8 cellular contexts compared by ENCODE assay signal in genomic region chr11:72238040-72238450, GRCh38. TPM values are rescaled to one million over a fixed set of nuclear protein-coding genes. Genes with fewer than 3 reads are reported as not detected.
DNase-seq lines count a peak whose midpoint lies in the region; ATAC-seq and TF ChIP-seq lines count a peak whose summit lies in the region.

No MANE protein-coding gene starts in this region.

- TF ChIP-seq CTCF in GM12865 (IDR thresholded peaks at IDR 0.05; ENCODE audit: insufficient read depth, low read depth, low read length, missing control alignments) (peak; percentile 86), fibroblast of villous mesenchyme (IDR thresholded peaks at IDR 0.05; ENCODE audit: insufficient read depth, low read depth, low read length) (peak; percentile 80), neural cell (IDR thresholded peaks at IDR 0.05; ENCODE audit: poor library complexity, severe bottlenecking) (peak; percentile 34)

- no peaks in the 10 kb centered on the region for H3K36me3 ChIP-seq in neural cell (ENCODE audit: insufficient read depth, low read length)

- no peak overlapping the region for H3K9ac ChIP-seq in neural cell (ENCODE audit: low read length)

- no peak overlapping the region for H3K4me3 ChIP-seq in GM12865 (ENCODE audit: low read depth, low read length)
- no peak overlapping the region for H3K4me3 ChIP-seq in fibroblast of villous mesenchyme (ENCODE audit: low read depth, low read length)
- no peak overlapping the region for H3K4me3 ChIP-seq in neural cell (ENCODE audit: low read length)

- H3F3A ChIP-seq in neural cell (ENCODE audit: insufficient read depth, low read length, poor library complexity, severe bottlenecking) = no peaks in the 10 kb centered on the region

- no peak overlapping the region for H3K27ac ChIP-seq in neural cell (ENCODE audit: low read length)

- no peak for TF ChIP-seq EP300 in neural cell (conservative IDR thresholded peaks at IDR 0.05; ENCODE audit: poor library complexity, severe bottlenecking)

- DNase-seq in A172 (ENCODE audit: low spot score) (peak; percentile 45), GM12865 (ENCODE audit: low read depth) (peak; percentile 78), NCI-H2196 (lab: John Stamatoyannopoulos, UW; ENCODE audit: unreplicated experiment) (peak; percentile 49), fibroblast of villous mesenchyme (ENCODE audit: low read depth) (peak; percentile 62)
- DNase-seq in activated CD8-positive, alpha-beta memory T cell treated with anti-CD3 and anti-CD28 coated beads for 24 hours = peak; percentile 74

- no peak overlapping the region for H3K4me2 ChIP-seq in neural cell (ENCODE audit: low read length)

- no peak overlapping the region for H2AFZ ChIP-seq in neural cell (ENCODE audit: low read depth, low read length)

- ATAC-seq in GM18909 (IDR thresholded peaks at IDR 0.05; ENCODE audit: poor library complexity, unreplicated experiment) (no peak), HG03565 (IDR thresholded peaks at IDR 0.05; ENCODE audit: unreplicated experiment) (no peak)

- H3K9me3 ChIP-seq in neural cell (ENCODE audit: low read length) = no peaks in the 10 kb centered on the region

- peaks cover 47% of the 10 kb centered on the region for H3K27me3 ChIP-seq in neural cell (ENCODE audit: insufficient read depth, low read depth, low read length)

- no peak for TF ChIP-seq RAD21 in neural cell (conservative IDR thresholded peaks at IDR 0.05)

- no peaks in the 10 kb centered on the region for H4K20me1 ChIP-seq in neural cell (ENCODE audit: insufficient read depth)

- H3K9me2 ChIP-seq in neural cell (ENCODE audit: insufficient read depth, low read length) = no peaks in the 10 kb centered on the region

- H3K79me2 ChIP-seq in neural cell (replicated peaks; ENCODE audit: insufficient read depth, low read length) = no peaks in the 10 kb centered on the region

TF ChIP-seq in neural cell, 6 proteins besides CTCF, POLR2A, EP300 and RAD21:
- no peak for TF ChIP-seq SMC3 (conservative IDR thresholded peaks at IDR 0.05; ENCODE audit: poor library complexity)
- TF ChIP-seq POLR2AphosphoS5 (IDR thresholded peaks at IDR 0.05) = no peak
- no peak for TF ChIP-seq EZH2 (IDR thresholded peaks at IDR 0.05; ENCODE audit: borderline replicate concordance, insufficient read depth, low read length, poor library complexity, severe bottlenecking)
- TF ChIP-seq REST (IDR thresholded peaks at IDR 0.05; ENCODE audit: borderline replicate concordance) = no peak
- no peak for TF ChIP-seq MXI1 (conservative IDR thresholded peaks at IDR 0.05; ENCODE audit: poor library complexity, severe bottlenecking)
- TF ChIP-seq TAF1 (IDR thresholded peaks at IDR 0.05; ENCODE audit: low read depth) = no peak
TF ChIP-seq in neural cell: peak in this region for 0.

RNA-seq across cellular contexts. Expression of gene PHOX2A, which starts 5.9 kb away (rescaled TPM):
- not detected in 2 replicates for total RNA-seq in A172 (2014; rRNA removed; shearing (Covaris generic))
- not detected in 2 replicates for total RNA-seq in fibroblast of villous mesenchyme
- polyA plus RNA-seq in neural cell = not detected in 2 replicates
- polyA minus RNA-seq in neural cell = not detected in 2 replicates

RNA-seq across cellular contexts. Expression of gene INPPL1, which starts 13.5 kb away (rescaled TPM):
- total RNA-seq in A172 (2014; rRNA removed; shearing (Covaris generic)) = 55.7 and 73.0 TPM in 2 replicates
- 123 and 163 TPM in 2 replicates for total RNA-seq in fibroblast of villous mesenchyme
- polyA plus RNA-seq in neural cell = 1.5 and 2.0 TPM in 2 replicates
- polyA minus RNA-seq in neural cell = 0.93 and 1.5 TPM in 2 replicates

RNA-seq across cellular contexts. Expression of gene FOLR2, which starts 21.5 kb away (rescaled TPM):
- total RNA-seq in A172 (2014; rRNA removed; shearing (Covaris generic)) = not detected in 2 replicates
- not detected in 2 replicates for total RNA-seq in fibroblast of villous mesenchyme
- not detected in 2 replicates for polyA plus RNA-seq in neural cell
- not detected in 2 replicates for polyA minus RNA-seq in neural cell

RNA-seq across cellular contexts. Expression of gene FOLR1, which starts 46.1 kb away (rescaled TPM):
- total RNA-seq in A172 (2014; rRNA removed; shearing (Covaris generic)) = 0.50 TPM in 1 of 2 replicates, not detected in the other
- total RNA-seq in fibroblast of villous mesenchyme = not detected in 2 replicates
- not detected in 2 replicates for polyA plus RNA-seq in neural cell
- not detected in 2 replicates for polyA minus RNA-seq in neural cell

Comparison
In these comparisons a context has a peak if more than half of its experiments do, and no peak if none do; other contexts are left out.
1. CTCF ChIP-seq: peak in every context shown above with its lines; median percentile 86 in GM12865; 80 in fibroblast of villous mesenchyme; 34 in neural cell.